ENCODE assay signal across 8 cellular contexts in genomic region chr14:30005114-30005698, GRCh38.
DNase-seq lines count a peak whose midpoint lies in the region; ATAC-seq and TF ChIP-seq lines count a peak whose summit lies in the region.

No MANE protein-coding gene starts in this region.

- ATAC-seq in HG03378 (IDR thresholded peaks at IDR 0.05; ENCODE audit: unreplicated experiment): peak; percentile 64
- ATAC-seq in naive thymus-derived CD4-positive, alpha-beta T cell: no peak

- peak; percentile 37 to 57 for TF ChIP-seq CTCF in mammary epithelial cell (conservative IDR thresholded peaks at IDR 0.05 in 1 of 2, IDR thresholded peaks at IDR 0.05 in 1 of 2; ENCODE audit: extremely low read depth in 1 of 2, insufficient read depth in 1 of 2, low read depth in 1 of 2, low read length in 2 of 2)

- no peak overlapping the region for H3K4me3 ChIP-seq in mammary epithelial cell (replicated peaks in 1 of 3; ENCODE audit: insufficient read depth in 1 of 3, low read depth in 2 of 3, low read length in 3 of 3)
- no peak overlapping the region for H3K4me3 ChIP-seq in naive thymus-derived CD4-positive, alpha-beta T cell (ENCODE audit: low read length)

- no peak overlapping the region for H3K4me3 Mint-ChIP-seq in naive thymus-derived CD4-positive, alpha-beta T cell

- no peaks in the 10 kb centered on the region for H4K20me1 ChIP-seq in mammary epithelial cell (ENCODE audit: insufficient read depth, low read length)

- in situ Hi-C loops in mammary epithelial cell (cut with MboI; ENCODE audit: low sequenced_read_pairs in 2 of 2): loop anchor here in 1 of 2 donors (10.0 kb wide), 1 partner anchor 460 kb away; no protein-coding TSS in a partner anchor

- no peak overlapping the region for H3K27ac ChIP-seq in mammary epithelial cell (ENCODE audit: insufficient read depth, low read depth, low read length)
- H3K27ac ChIP-seq in naive thymus-derived CD4-positive, alpha-beta T cell (ENCODE audit: low read depth, low read length): no peak overlapping the region

- no peaks in the 10 kb centered on the region for H3K4me1 ChIP-seq in mammary epithelial cell (ENCODE audit: insufficient read depth, low read length)
- H3K4me1 ChIP-seq in naive thymus-derived CD4-positive, alpha-beta T cell (ENCODE audit: control insufficient read depth in 2 of 2, insufficient read depth in 2 of 2, low read length in 2 of 2): no peaks in the 10 kb centered on the region

- H3K27me3 ChIP-seq in mammary epithelial cell (ENCODE audit: insufficient read depth, low read length): no peaks in the 10 kb centered on the region
- H3K27me3 ChIP-seq in naive thymus-derived CD4-positive, alpha-beta T cell (ENCODE audit: control insufficient read depth in 2 of 2, insufficient read depth in 2 of 2, low read length in 2 of 2): no peaks in the 10 kb centered on the region

- H2AFZ ChIP-seq in mammary epithelial cell (ENCODE audit: low read depth, low read length): no peak overlapping the region

- no peak overlapping the region for H3K9ac ChIP-seq in mammary epithelial cell (ENCODE audit: insufficient read depth, low read length)

- H3K27ac Mint-ChIP-seq in naive thymus-derived CD4-positive, alpha-beta T cell: no peak overlapping the region

- H3K36me3 ChIP-seq in mammary epithelial cell (ENCODE audit: insufficient read depth, low read length): no peaks in the 10 kb centered on the region
- no peaks in the 10 kb centered on the region for H3K36me3 ChIP-seq in naive thymus-derived CD4-positive, alpha-beta T cell (ENCODE audit: control insufficient read depth in 2 of 3, insufficient read depth in 3 of 3, low read length in 3 of 3)

- H3K79me2 ChIP-seq in mammary epithelial cell (ENCODE audit: insufficient read depth, low read length): no peaks in the 10 kb centered on the region

- no peak overlapping the region for H3K4me2 ChIP-seq in mammary epithelial cell (ENCODE audit: insufficient read depth, low read depth, low read length)

- peak; percentile 72 for DNase-seq in GM03348 (ENCODE audit: low spot score)
- DNase-seq in NCI-H510A treated with DMSO at 0.1 percent for 48 hours (lab: John Stamatoyannopoulos, UW): peak; percentile 80
- peak; percentile 21 for DNase-seq in mammary epithelial cell
- DNase-seq in left kidney (ENCODE audit: low read depth, low spot score): peak; percentile 76
- no peak for DNase-seq in activated naive CD4-positive, alpha-beta T cell (lab: John Stamatoyannopoulos, UW)
- DNase-seq in naive thymus-derived CD4-positive, alpha-beta T cell: no peak
- DNase-seq in T-helper 9 cell: no peak

- peaks cover 0 to 5% (median 0%) of the 10 kb centered on the region in 5 donors for H3K27me3 Mint-ChIP-seq in naive thymus-derived CD4-positive, alpha-beta T cell

- no peaks in the 10 kb centered on the region for H3K9me3 ChIP-seq in mammary epithelial cell (replicated peaks; ENCODE audit: insufficient read depth, low read length)
- no peaks in the 10 kb centered on the region for H3K9me3 ChIP-seq in naive thymus-derived CD4-positive, alpha-beta T cell (ENCODE audit: control insufficient read depth in 2 of 3, low read length in 3 of 3)

- BruUV-seq in mammary epithelial cell (replicated peaks; lab: Mats Ljungman, UMichigan): no TSS peak

- intact Hi-C loops in mammary epithelial cell (cut with micrococcal nuclease): loop anchor here (1.0 to 5.0 kb wide), 4 partner anchors 209 to 1250 kb away; no protein-coding TSS in a partner anchor
- intact Hi-C loops in naive thymus-derived CD4-positive, alpha-beta T cell (cut with micrococcal nuclease): no loop called here

- POLR2A ChIA-PET in naive thymus-derived CD4-positive, alpha-beta T cell (lab: Charles Lee): no interaction called here

- no peaks in the 10 kb centered on the region for H3K4me1 Mint-ChIP-seq in naive thymus-derived CD4-positive, alpha-beta T cell

- H3K9me3 Mint-ChIP-seq in naive thymus-derived CD4-positive, alpha-beta T cell: peaks cover 0 to 15% (median 4%) of the 10 kb centered on the region in 11 donors

- H3K36me3 Mint-ChIP-seq in naive thymus-derived CD4-positive, alpha-beta T cell: no peaks in the 10 kb centered on the region

- dilution Hi-C loops in mammary epithelial cell (cut with HindIII; ENCODE audit: low sequenced_read_pairs): no loop called here

- 34% methylated on average over 6 of the region's 6 CpGs for WGBS in mammary epithelial cell (ENCODE audit: low coverage, missing lambda C conversion rate)

- CTCF ChIA-PET in mammary epithelial cell (lab: Charles Lee; ENCODE audit: low non-redundant PET): no interaction called here
- CTCF ChIA-PET in naive thymus-derived CD4-positive, alpha-beta T cell (lab: Charles Lee): no interaction called here

Comparison
In these comparisons a context has a peak if more than half of its experiments do, and no peak if none do; other contexts are left out.
1. DNase-seq: peak in GM03348 (single experiment), NCI-H510A treated with DMSO at 0.1 percent for 48 hours (single experiment), mammary epithelial cell (single experiment) and left kidney (single experiment); none in activated naive CD4-positive, alpha-beta T cell (0 of 4), naive thymus-derived CD4-positive, alpha-beta T cell (0 of 9) and T-helper 9 cell (single experiment).